In the genomic region with DNA sequence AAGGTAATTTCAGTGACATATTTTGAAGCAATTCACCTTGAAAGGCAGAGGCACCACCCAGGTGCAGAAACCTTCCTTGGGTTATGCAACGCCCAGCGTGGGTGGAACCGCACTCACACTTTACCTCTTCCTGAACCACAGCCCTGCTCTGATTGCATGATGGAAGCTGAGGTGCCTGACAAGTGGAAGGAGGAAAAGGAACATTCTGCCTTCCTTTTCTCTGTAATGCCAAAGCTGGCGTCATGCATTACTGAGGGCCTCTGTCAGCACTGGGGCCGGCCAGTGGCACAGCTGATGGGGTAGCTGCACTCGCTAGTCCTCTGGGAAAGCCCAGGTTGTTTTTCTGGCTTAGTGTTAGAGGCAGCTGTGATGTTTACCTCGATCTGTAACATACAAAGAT, we compare ENCODE assay signal across 9 cellular contexts.
A peak's percentile ranks its signal among the peaks of the same experiment; 100 is the strongest.
DNase-seq lines count a peak whose midpoint lies in the region; ATAC-seq and TF ChIP-seq lines count a peak whose summit lies in the region.
"Had no signal": no experiment of that assay in that cellular context is flagged by ENCODE, and none has a peak within 500 bp of the region (broad histone marks: within the 10 kb centered on the region; RNA-seq: fewer than 3 reads in every experiment).

No MANE protein-coding gene starts in this region.

- DNase-seq in GM23338 (ENCODE audit: low spot score) = peak; percentile 14
- DNase-seq in T-helper 22 cell (ENCODE audit: low read depth) = peak; percentile 23
- peak; percentile 86 for DNase-seq in epithelial cell of prostate (ENCODE audit: low read depth, low spot score)
- DNase-seq in SHP77 treated with DMSO at 0.1 percent for 48 hours (lab: John Stamatoyannopoulos, UW) = no peak
- no peak for DNase-seq in NCI-H1092 treated with DMSO at 0.1 percent for 48 hours (lab: John Stamatoyannopoulos, UW)
- no peak for DNase-seq in NCI-H146 (lab: John Stamatoyannopoulos, UW)
- DNase-seq in SHP77 (lab: John Stamatoyannopoulos, UW) = no peak
- DNase-seq: activated naive CD8-positive, alpha-beta T cell treated with anti-CD3 and anti-CD28 coated beads, Interleukin-2, amount 10 ng/mL, durations not matched to agents 7 days and 5 days had no signal

- peaks cover 56% of the 10 kb centered on the region for H3K79me2 ChIP-seq in GM23338 (replicated peaks; ENCODE audit: insufficient read depth)

- no peaks in the 10 kb centered on the region for H3K36me3 ChIP-seq in GM23338 (ENCODE audit: insufficient read depth)
- no peaks in the 10 kb centered on the region for H3K36me3 ChIP-seq in skeletal muscle tissue (ENCODE audit: control insufficient read depth in 3 of 3, insufficient read depth in 3 of 3, low read length in 3 of 3)

- no peaks in the 10 kb centered on the region for H3K9me2 ChIP-seq in GM23338 (ENCODE audit: insufficient read depth)

- no peaks in the 10 kb centered on the region for H3K9me3 ChIP-seq in skeletal muscle tissue (ENCODE audit: control insufficient read depth in 3 of 3, low read length in 3 of 3)

- H3K4me3 Mint-ChIP-seq in GM23338 = no peak overlapping the region
- H3K4me3 Mint-ChIP-seq: activated naive CD8-positive, alpha-beta T cell treated with anti-CD3 and anti-CD28 coated beads, Interleukin-2, amount 10 ng/mL, durations not matched to agents 7 days and 5 days had no signal

- peaks cover 4% of the 10 kb centered on the region; the same call in 1 of the 2 replicates for H4K20me1 ChIP-seq in GM23338 (replicated peaks; ENCODE audit: insufficient read depth)

- H3K9me3 Mint-ChIP-seq in GM23338 = 0 out of 3 replicates have a peak, but pooled peaks cover 3% of the 10 kb centered on the region

- no peak overlapping the region for H3K4me3 ChIP-seq in GM23338
- peak overlapping the region in 1 of 3 donors; percentile 49 for H3K4me3 ChIP-seq in skeletal muscle tissue (ENCODE audit: low read length in 3 of 3)

- H3K27me3 ChIP-seq in GM23338 (ENCODE audit: insufficient read depth) = no peaks in the 10 kb centered on the region
- H3K27me3 ChIP-seq in skeletal muscle tissue (ENCODE audit: control insufficient read depth in 3 of 3, insufficient read depth in 3 of 3, low read length in 3 of 3) = no peaks in the 10 kb centered on the region

- peak overlapping the region in 1 of 3 donors; percentile 9 for H3K9ac ChIP-seq in skeletal muscle tissue (ENCODE audit: low read depth in 1 of 3, low read length in 3 of 3)

- no peaks in the 10 kb centered on the region for H3F3A ChIP-seq in GM23338 (replicated peaks; ENCODE audit: low read depth)

- peaks cover 5% of the 10 kb centered on the region for H3K27me3 Mint-ChIP-seq in GM23338 (ENCODE audit: insufficient read depth, low read depth, poor library complexity)

- H3K4me1 ChIP-seq in GM23338 (ENCODE audit: insufficient read depth) (peaks cover 12% of the 10 kb centered on the region; the same call in 1 of the 2 replicates), skeletal muscle tissue (ENCODE audit: control insufficient read depth in 3 of 3, insufficient read depth in 3 of 3, low read length in 3 of 3) (peaks cover 44 to 65% (median 52%) of the 10 kb centered on the region in 3 donors)

- H3K27ac ChIP-seq in GM23338 (ENCODE audit: low read depth) (no peak overlapping the region), epithelial cell of prostate (peak overlapping the region; percentile 78), skeletal muscle tissue (ENCODE audit: low read depth, low read length) (peak overlapping the region; percentile 23)

- H3K4me1 Mint-ChIP-seq in GM23338 = peaks cover 14% of the 10 kb centered on the region

- H3K36me3 Mint-ChIP-seq in GM23338 (ENCODE audit: low read depth) = peaks cover 4% of the 10 kb centered on the region; the same call in 2 of the 3 replicates
- H3K36me3 Mint-ChIP-seq: activated naive CD8-positive, alpha-beta T cell treated with anti-CD3 and anti-CD28 coated beads, Interleukin-2, amount 10 ng/mL, durations not matched to agents 7 days and 5 days had no signal

- TF ChIP-seq CTCF in GM23338 (conservative IDR thresholded peaks at IDR 0.05; ENCODE audit: low read depth in 2 of 2) = no peak

- no peak overlapping the region for H3K27ac Mint-ChIP-seq in GM23338
- H3K27ac Mint-ChIP-seq: activated naive CD8-positive, alpha-beta T cell treated with anti-CD3 and anti-CD28 coated beads, Interleukin-2, amount 10 ng/mL, durations not matched to agents 7 days and 5 days had no signal

- H2AFZ ChIP-seq in GM23338 = no peak overlapping the region

- peak; percentile 46 for ATAC-seq in GM23338

- H3K4me2 ChIP-seq in GM23338 = no peak overlapping the region

TF ChIP-seq in GM23338, 12 proteins besides CTCF, POLR2A, EP300 and RAD21 (continues in another document):
- TF ChIP-seq, protein P1, sequence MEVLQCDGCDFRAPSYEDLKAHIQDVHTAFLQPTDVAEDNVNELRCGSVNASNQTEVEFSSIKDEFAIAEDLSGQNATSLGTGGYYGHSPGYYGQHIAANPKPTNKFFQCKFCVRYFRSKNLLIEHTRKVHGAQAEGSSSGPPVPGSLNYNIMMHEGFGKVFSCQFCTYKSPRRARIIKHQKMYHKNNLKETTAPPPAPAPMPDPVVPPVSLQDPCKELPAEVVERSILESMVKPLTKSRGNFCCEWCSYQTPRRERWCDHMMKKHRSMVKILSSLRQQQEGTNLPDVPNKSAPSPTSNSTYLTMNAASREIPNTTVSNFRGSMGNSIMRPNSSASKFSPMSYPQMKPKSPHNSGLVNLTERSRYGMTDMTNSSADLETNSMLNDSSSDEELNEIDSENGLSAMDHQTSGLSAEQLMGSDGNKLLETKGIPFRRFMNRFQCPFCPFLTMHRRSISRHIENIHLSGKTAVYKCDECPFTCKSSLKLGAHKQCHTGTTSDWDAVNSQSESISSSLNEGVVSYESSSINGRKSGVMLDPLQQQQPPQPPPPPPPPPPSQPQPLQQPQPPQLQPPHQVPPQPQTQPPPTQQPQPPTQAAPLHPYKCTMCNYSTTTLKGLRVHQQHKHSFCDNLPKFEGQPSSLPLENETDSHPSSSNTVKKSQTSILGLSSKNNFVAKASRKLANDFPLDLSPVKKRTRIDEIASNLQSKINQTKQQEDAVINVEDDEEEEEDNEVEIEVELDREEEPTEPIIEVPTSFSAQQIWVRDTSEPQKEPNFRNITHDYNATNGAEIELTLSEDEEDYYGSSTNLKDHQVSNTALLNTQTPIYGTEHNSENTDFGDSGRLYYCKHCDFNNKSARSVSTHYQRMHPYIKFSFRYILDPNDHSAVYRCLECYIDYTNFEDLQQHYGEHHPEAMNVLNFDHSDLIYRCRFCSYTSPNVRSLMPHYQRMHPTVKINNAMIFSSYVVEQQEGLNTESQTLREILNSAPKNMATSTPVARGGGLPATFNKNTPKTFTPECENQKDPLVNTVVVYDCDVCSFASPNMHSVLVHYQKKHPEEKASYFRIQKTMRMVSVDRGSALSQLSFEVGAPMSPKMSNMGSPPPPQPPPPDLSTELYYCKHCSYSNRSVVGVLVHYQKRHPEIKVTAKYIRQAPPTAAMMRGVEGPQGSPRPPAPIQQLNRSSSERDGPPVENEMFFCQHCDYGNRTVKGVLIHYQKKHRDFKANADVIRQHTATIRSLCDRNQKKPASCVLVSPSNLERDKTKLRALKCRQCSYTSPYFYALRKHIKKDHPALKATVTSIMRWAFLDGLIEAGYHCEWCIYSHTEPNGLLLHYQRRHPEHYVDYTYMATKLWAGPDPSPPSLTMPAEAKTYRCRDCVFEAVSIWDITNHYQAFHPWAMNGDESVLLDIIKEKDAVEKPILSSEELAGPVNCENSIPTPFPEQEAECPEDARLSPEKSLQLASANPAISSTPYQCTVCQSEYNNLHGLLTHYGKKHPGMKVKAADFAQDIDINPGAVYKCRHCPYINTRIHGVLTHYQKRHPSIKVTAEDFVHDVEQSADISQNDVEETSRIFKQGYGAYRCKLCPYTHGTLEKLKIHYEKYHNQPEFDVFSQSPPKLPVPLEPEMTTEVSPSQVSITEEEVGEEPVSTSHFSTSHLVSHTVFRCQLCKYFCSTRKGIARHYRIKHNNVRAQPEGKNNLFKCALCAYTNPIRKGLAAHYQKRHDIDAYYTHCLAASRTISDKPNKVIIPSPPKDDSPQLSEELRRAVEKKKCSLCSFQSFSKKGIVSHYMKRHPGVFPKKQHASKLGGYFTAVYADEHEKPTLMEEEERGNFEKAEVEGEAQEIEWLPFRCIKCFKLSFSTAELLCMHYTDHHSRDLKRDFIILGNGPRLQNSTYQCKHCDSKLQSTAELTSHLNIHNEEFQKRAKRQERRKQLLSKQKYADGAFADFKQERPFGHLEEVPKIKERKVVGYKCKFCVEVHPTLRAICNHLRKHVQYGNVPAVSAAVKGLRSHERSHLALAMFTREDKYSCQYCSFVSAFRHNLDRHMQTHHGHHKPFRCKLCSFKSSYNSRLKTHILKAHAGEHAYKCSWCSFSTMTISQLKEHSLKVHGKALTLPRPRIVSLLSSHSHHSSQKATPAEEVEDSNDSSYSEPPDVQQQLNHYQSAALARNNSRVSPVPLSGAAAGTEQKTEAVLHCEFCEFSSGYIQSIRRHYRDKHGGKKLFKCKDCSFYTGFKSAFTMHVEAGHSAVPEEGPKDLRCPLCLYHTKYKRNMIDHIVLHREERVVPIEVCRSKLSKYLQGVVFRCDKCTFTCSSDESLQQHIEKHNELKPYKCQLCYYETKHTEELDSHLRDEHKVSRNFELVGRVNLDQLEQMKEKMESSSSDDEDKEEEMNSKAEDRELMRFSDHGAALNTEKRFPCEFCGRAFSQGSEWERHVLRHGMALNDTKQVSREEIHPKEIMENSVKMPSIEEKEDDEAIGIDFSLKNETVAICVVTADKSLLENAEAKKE (CRISPR knock-in tag; IDR thresholded peaks at IDR 0.05) = no peak

Comparison
In these comparisons a context has a peak if more than half of its experiments do, and no peak if none do; other contexts are left out.
1. DNase-seq: peak in GM23338 (single experiment), T-helper 22 cell (single experiment) and epithelial cell of prostate (single experiment); none in SHP77 treated with DMSO at 0.1 percent for 48 hours (single experiment), NCI-H1092 treated with DMSO at 0.1 percent for 48 hours (single experiment), NCI-H146 (single experiment) and SHP77 (0 of 2).